In genomic region chr17:48294989-48295892, GRCh38 we compare ENCODE assay signal across 10 cellular contexts.
A peak's percentile ranks its signal among the peaks of the same experiment; 100 is the strongest.
DNase-seq lines count a peak whose midpoint lies in the region; ATAC-seq and TF ChIP-seq lines count a peak whose summit lies in the region.
"Had no signal": no experiment of that assay in that cellular context is flagged by ENCODE, and none has a peak within 500 bp of the region (broad histone marks: within the 10 kb centered on the region; RNA-seq: fewer than 3 reads in every experiment).

No MANE protein-coding gene starts in this region.

- ATAC-seq in heart right ventricle (peak in 1 of 8 donors; percentile 45), upper lobe of right lung (no peak), HG03469 (IDR thresholded peaks at IDR 0.05; ENCODE audit: unreplicated experiment) (no peak), HG03520 (IDR thresholded peaks at IDR 0.05; ENCODE audit: unreplicated experiment) (no peak)
- ATAC-seq: body of pancreas had no signal

- H3K27ac ChIP-seq in heart right ventricle (peak overlapping the region in 7 of 10 donors; percentile 2 to 75 (median 27)), upper lobe of right lung (peak overlapping the region; percentile 15), dorsolateral prefrontal cortex (no peak overlapping the region)

- H3K36me3 Mint-ChIP-seq in dendritic cell treated with granulocyte-macrophage colony-stimulating factor and Interleukin-4, amounts not matched to agents 40 ng/mL and 50 ng/mL, for 4 days (ENCODE audit: low read depth) = no peaks in the 10 kb centered on the region

- 38 to 50% methylated on average over 8 of the region's 8 CpGs for WGBS in heart right ventricle, 2 donors

- no peaks in the 10 kb centered on the region for H3K36me3 ChIP-seq in heart right ventricle
- H3K36me3 ChIP-seq in upper lobe of right lung = no peaks in the 10 kb centered on the region

- DNase-seq in heart right ventricle = no peak
- DNase-seq in cardiac septum (ENCODE audit: low spot score) = no peak
- peak; percentile 79 for DNase-seq in NOMO-1 treated with DMSO at 0.1 percent for 48 hours (lab: John Stamatoyannopoulos, UW; ENCODE audit: unreplicated experiment)
- no peak for DNase-seq in upper lobe of right lung
- DNase-seq in dorsolateral prefrontal cortex = no peak
- DNase-seq: body of pancreas, DMS 273 treated with DMSO at 0.1 percent for 48 hours had no signal

- H3K4me1 ChIP-seq in heart right ventricle (peaks cover 0 to 19% (median 12%) of the 10 kb centered on the region in 9 donors), upper lobe of right lung (no peaks in the 10 kb centered on the region)

- H3K4me3 ChIP-seq in heart right ventricle (peak overlapping the region in 3 of 10 donors; percentile 10 to 25 (median 20)), upper lobe of right lung (no peak overlapping the region), dorsolateral prefrontal cortex (no peak overlapping the region)
- H3K4me3 ChIP-seq: body of pancreas had no signal

- H3K4me1 Mint-ChIP-seq in dendritic cell treated with granulocyte-macrophage colony-stimulating factor and Interleukin-4, amounts not matched to agents 40 ng/mL and 50 ng/mL, for 4 days (ENCODE audit: low read depth) = peaks cover 5% of the 10 kb centered on the region

- peaks cover 16% of the 10 kb centered on the region for H3K27me3 Mint-ChIP-seq in dendritic cell treated with granulocyte-macrophage colony-stimulating factor and Interleukin-4, amounts not matched to agents 40 ng/mL and 50 ng/mL, for 4 days

- H3K27ac Mint-ChIP-seq in dendritic cell treated with granulocyte-macrophage colony-stimulating factor and Interleukin-4, amounts not matched to agents 40 ng/mL and 50 ng/mL, for 4 days = peak overlapping the region; percentile 51

- H3K27me3 ChIP-seq in heart right ventricle (peaks cover 0 to 39% (median 16%) of the 10 kb centered on the region in 7 donors), upper lobe of right lung (peaks cover 38% of the 10 kb centered on the region), dorsolateral prefrontal cortex (peaks cover 0 to 95% (median 53%) of the 10 kb centered on the region in 45 donors)
- H3K27me3 ChIP-seq: body of pancreas had no signal

- no peak for TF ChIP-seq CTCF in heart right ventricle (IDR thresholded peaks at IDR 0.05)
- TF ChIP-seq CTCF in upper lobe of right lung (IDR thresholded peaks at IDR 0.05) = no peak
- TF ChIP-seq CTCF in dorsolateral prefrontal cortex (IDR thresholded peaks at IDR 0.05 in 54 of 56, conservative IDR thresholded peaks at IDR 0.05 in 2 of 56; ENCODE audit: low read depth in 1 of 56, partially characterized antibody in 56 of 56) = no peak

- no peaks in the 10 kb centered on the region for H3K9me3 Mint-ChIP-seq in dendritic cell treated with granulocyte-macrophage colony-stimulating factor and Interleukin-4, amounts not matched to agents 40 ng/mL and 50 ng/mL, for 4 days

- H3K4me3 Mint-ChIP-seq in dendritic cell treated with granulocyte-macrophage colony-stimulating factor and Interleukin-4, amounts not matched to agents 40 ng/mL and 50 ng/mL, for 4 days = peak overlapping the region; percentile 37

- H3K9me3 ChIP-seq in heart right ventricle (no peaks in the 10 kb centered on the region), upper lobe of right lung (no peaks in the 10 kb centered on the region)
- H3K9me3 ChIP-seq: body of pancreas had no signal

- intact Hi-C loops in heart right ventricle (cut with DNase I) = no loop called here
- intact Hi-C loops in cardiac septum (cut with DNase I) = no loop called here
- intact Hi-C loops in dendritic cell treated with granulocyte-macrophage colony-stimulating factor and Interleukin-4, amounts not matched to agents 40 ng/mL and 50 ng/mL, for 4 days (cut with micrococcal nuclease) = no loop called here
- intact Hi-C loops in upper lobe of right lung (cut with DNase I) = no loop called here
- intact Hi-C loops in dorsolateral prefrontal cortex (cut with DNase I) = no loop called here

Comparison
In these comparisons a context has a peak if more than half of its experiments do, and no peak if none do; other contexts are left out.
1. H3K27ac ChIP-seq: peak in heart right ventricle (7 of 10) and upper lobe of right lung (single experiment); none in dorsolateral prefrontal cortex (0 of 59).